Comparison of ENCODE assay signal across 7 cellular contexts in the genomic region with DNA sequence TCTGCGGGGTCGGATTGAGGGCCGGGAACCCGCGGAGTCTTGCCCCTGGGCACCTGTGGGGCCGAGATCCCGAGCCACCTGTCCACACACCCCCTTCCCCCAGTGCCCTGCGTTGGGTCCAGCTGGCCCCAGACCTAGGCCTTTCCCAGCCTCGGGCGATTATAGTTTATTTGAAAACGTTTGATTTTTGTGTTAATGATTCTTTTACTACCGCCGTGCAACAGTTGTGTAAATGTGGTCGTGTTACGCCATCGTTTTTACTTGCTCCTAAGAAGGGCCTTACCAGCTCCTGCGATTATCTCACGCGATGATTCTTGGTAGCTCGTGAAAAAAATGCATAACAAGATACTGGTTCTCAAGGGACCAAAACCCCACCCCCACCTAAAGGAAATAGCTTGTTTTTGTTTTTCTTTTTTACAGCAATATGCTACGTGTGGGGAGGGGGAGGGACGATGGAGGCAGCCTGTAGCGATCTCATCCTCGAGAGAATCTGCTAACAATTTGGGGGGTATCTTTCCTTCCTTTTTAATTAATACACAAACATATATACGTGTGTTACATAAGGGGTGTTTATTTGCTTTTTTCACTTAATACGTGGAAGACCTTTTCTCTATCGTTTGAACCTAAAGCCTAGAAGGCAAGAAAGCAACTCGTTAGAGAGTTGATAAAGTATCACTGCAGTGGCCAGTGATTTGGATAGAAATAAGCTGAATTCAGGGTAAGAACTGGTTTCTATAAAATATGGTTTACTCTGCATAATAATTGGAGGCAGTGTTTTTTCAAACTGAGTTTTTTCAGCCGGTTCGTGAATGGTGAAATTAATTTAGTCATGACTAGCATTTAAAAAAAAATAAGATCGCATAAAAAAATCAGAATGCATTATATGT. TPM values are rescaled to one million over a fixed set of nuclear protein-coding genes. Genes with fewer than 3 reads are reported as not detected.
DNase-seq lines count a peak whose midpoint lies in the region; ATAC-seq lines count a peak whose summit lies in the region.

No MANE protein-coding gene starts in this region.

- peaks cover 0 to 4% (median 3%) of the 10 kb centered on the region in 3 donors for H3K36me3 Mint-ChIP-seq in naive thymus-derived CD8-positive, alpha-beta T cell

- H3K27me3 Mint-ChIP-seq in naive thymus-derived CD8-positive, alpha-beta T cell: peaks cover 18 to 54% (median 34%) of the 10 kb centered on the region in 5 donors

- H3K27ac Mint-ChIP-seq in naive thymus-derived CD8-positive, alpha-beta T cell: peak overlapping the region; percentile 74 to 95 (median 85)

- DNase-seq in ELF-1 (ENCODE audit: low read depth, low spot score) (peak; percentile 60), SW 1271 (lab: John Stamatoyannopoulos, UW) (peak; percentile 39 to 51), mesenteric fat pad (ENCODE audit: low spot score) (no peak)
- peak in 4 of 10 donors; percentile 15 to 41 (median 26) for DNase-seq in naive thymus-derived CD8-positive, alpha-beta T cell

- POLR2A ChIA-PET in naive thymus-derived CD8-positive, alpha-beta T cell (lab: Charles Lee): interaction anchor here (1.2 kb wide), 1 partner anchor 116 kb away, joined by 3 read pairs; a partner anchor contains a TSS

- H3K9me3 Mint-ChIP-seq in naive thymus-derived CD8-positive, alpha-beta T cell: peaks cover 0 to 9% (median 5%) of the 10 kb centered on the region in 9 donors

- peaks cover 3 to 25% (median 19%) of the 10 kb centered on the region in 4 donors for H3K4me1 Mint-ChIP-seq in naive thymus-derived CD8-positive, alpha-beta T cell

- peak; percentile 30 for ATAC-seq in GM19455 (IDR thresholded peaks at IDR 0.05; ENCODE audit: unreplicated experiment)
- ATAC-seq in HG03520 (IDR thresholded peaks at IDR 0.05; ENCODE audit: unreplicated experiment): peak; percentile 30
- ATAC-seq in esophagus mucosa: peak; percentile 16
- peak; percentile 31 to 54 for ATAC-seq in naive thymus-derived CD8-positive, alpha-beta T cell

- peak overlapping the region; percentile 79 to 91 (median 84) for H3K4me3 Mint-ChIP-seq in naive thymus-derived CD8-positive, alpha-beta T cell

RNA-seq across cellular contexts. Expression of a gene that starts 1.1 kb away (rescaled TPM):
- total RNA-seq in esophagus mucosa (5.6 TPM), mesenteric fat pad (10.6 TPM)
- total RNA-seq in naive thymus-derived CD8-positive, alpha-beta T cell: 10 to 100 TPM; 15.4 to 15.8 TPM
- 1 to 10 TPM; 2.7 to 5.2 (median 3.3) TPM for polyA plus RNA-seq in naive thymus-derived CD8-positive, alpha-beta T cell
